In genomic region chr1:64932962-64933295, GRCh38 we compare ENCODE assay signal across 10 cellular contexts. TPM values are rescaled to one million over a fixed set of nuclear protein-coding genes. Genes with fewer than 3 reads are reported as not detected.
DNase-seq lines count a peak whose midpoint lies in the region; ATAC-seq and TF ChIP-seq lines count a peak whose summit lies in the region.
"Had no signal": no experiment of that assay in that cellular context is flagged by ENCODE, and none has a peak within 500 bp of the region (broad histone marks: within the 10 kb centered on the region; RNA-seq: fewer than 3 reads in every experiment).

No MANE protein-coding gene starts in this region.

- H3K4me3 ChIP-seq in adipocyte (ENCODE audit: low read length): peak overlapping the region; percentile 59
- no peak overlapping the region for H3K4me3 ChIP-seq in liver (ENCODE audit: low read depth in 1 of 3, low read length in 3 of 3)
- peak overlapping the region; percentile 2 for H3K4me3 ChIP-seq in thoracic aorta
- H3K4me3 ChIP-seq: SJCRH30 had no signal

- H3K27ac ChIP-seq in liver (ENCODE audit: low read depth in 1 of 2, low read length in 2 of 2) (peak overlapping the region; percentile 72 to 81), thoracic aorta (peak overlapping the region; percentile 31 to 75)
- H3K27ac ChIP-seq: SJCRH30 had no signal

- POLR2A ChIA-PET in activated CD8-positive, alpha-beta T cell treated with anti-CD3 and anti-CD28 coated beads for 36 hours (lab: Charles Lee): interaction anchor here (1.0 to 1.3 kb wide), 2 partner anchors 10 to 20 kb away, joined by 3 to 9 read pairs; no protein-coding TSS in a partner anchor
- POLR2A ChIA-PET in activated CD8-positive, alpha-beta T cell treated with anti-CD3 and anti-CD28 coated beads, Interleukin-2, amount 10 ng/mL, durations not matched to agents 7 days and 5 days (lab: Charles Lee): no interaction called here

- H3K27me3 ChIP-seq in adipocyte (replicated peaks; ENCODE audit: control insufficient read depth, insufficient read depth, low read length) (no peaks in the 10 kb centered on the region), liver (ENCODE audit: control insufficient read depth in 4 of 4, insufficient read depth in 4 of 4, low read length in 3 of 4) (no peaks in the 10 kb centered on the region), thoracic aorta (replicated peaks; ENCODE audit: insufficient read depth) (no peaks in the 10 kb centered on the region)
- H3K27me3 ChIP-seq: SJCRH30 had no signal

- no peak for ATAC-seq in activated CD8-positive, alpha-beta T cell treated with anti-CD3 and anti-CD28 coated beads for 36 hours
- no peak for ATAC-seq in activated CD8-positive, alpha-beta T cell treated with anti-CD3 and anti-CD28 coated beads, Interleukin-2, amount 10 ng/mL, durations not matched to agents 7 days and 5 days
- ATAC-seq in thoracic aorta (ENCODE audit: insufficient number of reproducible peaks, low FRiP score, low read depth) (no peak), HG03097 (IDR thresholded peaks at IDR 0.05; ENCODE audit: low FRiP score, unreplicated experiment) (no peak), GM21390 (IDR thresholded peaks at IDR 0.05; ENCODE audit: unreplicated experiment) (no peak)

- H3K9ac ChIP-seq in adipocyte (ENCODE audit: low read length): peak overlapping the region; percentile 46
- H3K9ac ChIP-seq in liver (ENCODE audit: low read depth in 1 of 2, low read length in 2 of 2): no peak overlapping the region

- H3K36me3 ChIP-seq in adipocyte (ENCODE audit: control insufficient read depth, insufficient read depth, low read length, severe bottlenecking): no peaks in the 10 kb centered on the region
- H3K36me3 ChIP-seq in liver (ENCODE audit: control insufficient read depth in 4 of 4, insufficient read depth in 3 of 4, low read depth in 1 of 4, low read length in 3 of 4): no peaks in the 10 kb centered on the region
- no peaks in the 10 kb centered on the region for H3K36me3 ChIP-seq in thoracic aorta
- H3K36me3 ChIP-seq: SJCRH30 had no signal

- TF ChIP-seq CTCF in activated CD8-positive, alpha-beta T cell treated with anti-CD3 and anti-CD28 coated beads for 36 hours (IDR thresholded peaks at IDR 0.05): no peak
- TF ChIP-seq CTCF in liver (IDR thresholded peaks at IDR 0.05; ENCODE audit: low read depth, low read length, missing input control): no peak
- TF ChIP-seq CTCF in thoracic aorta (IDR thresholded peaks at IDR 0.05): no peak

- no peak for DNase-seq in activated CD8-positive, alpha-beta T cell treated with anti-CD3 and anti-CD28 coated beads for 36 hours
- no peak for DNase-seq in activated CD8-positive, alpha-beta T cell treated with anti-CD3 and anti-CD28 coated beads, Interleukin-2, amount 10 ng/mL, durations not matched to agents 7 days and 5 days
- no peak for DNase-seq in adipocyte (ENCODE audit: low read depth)
- no peak for DNase-seq in thoracic aorta (ENCODE audit: low spot score)
- DNase-seq in KG1 (lab: John Stamatoyannopoulos, UW): no peak
- DNase-seq: NCI-H1105, SJCRH30 had no signal

- H3K36me3 Mint-ChIP-seq in activated CD8-positive, alpha-beta T cell treated with anti-CD3 and anti-CD28 coated beads for 36 hours (ENCODE audit: low read depth): peaks cover 34% of the 10 kb centered on the region
- peaks cover 22% of the 10 kb centered on the region for H3K36me3 Mint-ChIP-seq in activated CD8-positive, alpha-beta T cell treated with anti-CD3 and anti-CD28 coated beads, Interleukin-2, amount 10 ng/mL, durations not matched to agents 7 days and 5 days (ENCODE audit: low read depth)

- intact Hi-C loops in activated CD8-positive, alpha-beta T cell treated with anti-CD3 and anti-CD28 coated beads for 36 hours (cut with micrococcal nuclease): no loop called here

- peaks cover 79% of the 10 kb centered on the region for H3K4me1 Mint-ChIP-seq in activated CD8-positive, alpha-beta T cell treated with anti-CD3 and anti-CD28 coated beads for 36 hours (ENCODE audit: low read depth)
- peaks cover 44% of the 10 kb centered on the region for H3K4me1 Mint-ChIP-seq in activated CD8-positive, alpha-beta T cell treated with anti-CD3 and anti-CD28 coated beads, Interleukin-2, amount 10 ng/mL, durations not matched to agents 7 days and 5 days (ENCODE audit: low read depth)

- H3K9me3 ChIP-seq in adipocyte (ENCODE audit: control insufficient read depth, low read length): no peaks in the 10 kb centered on the region
- no peaks in the 10 kb centered on the region for H3K9me3 ChIP-seq in liver (ENCODE audit: control insufficient read depth in 4 of 4, low read length in 3 of 4)
- no peaks in the 10 kb centered on the region for H3K9me3 ChIP-seq in thoracic aorta
- H3K9me3 ChIP-seq: SJCRH30 had no signal

- CTCF ChIA-PET in activated CD8-positive, alpha-beta T cell treated with anti-CD3 and anti-CD28 coated beads for 36 hours (lab: Charles Lee): interaction anchor here (1.0 to 2.0 kb wide), 4 partner anchors 10 to 142 kb away, joined by 4 to 8 read pairs (median 5); partner anchors contain the start of gene JAK1
- CTCF ChIA-PET in activated CD8-positive, alpha-beta T cell treated with anti-CD3 and anti-CD28 coated beads, Interleukin-2, amount 10 ng/mL, durations not matched to agents 7 days and 5 days (lab: Charles Lee): no interaction called here

- WGBS in liver: 49% methylated on average over 4 of the region's 4 CpGs

- peak overlapping the region; percentile 83 for H3K27ac Mint-ChIP-seq in activated CD8-positive, alpha-beta T cell treated with anti-CD3 and anti-CD28 coated beads for 36 hours
- no peak overlapping the region for H3K27ac Mint-ChIP-seq in activated CD8-positive, alpha-beta T cell treated with anti-CD3 and anti-CD28 coated beads, Interleukin-2, amount 10 ng/mL, durations not matched to agents 7 days and 5 days

- peak overlapping the region; percentile 22 for H3K4me3 Mint-ChIP-seq in activated CD8-positive, alpha-beta T cell treated with anti-CD3 and anti-CD28 coated beads for 36 hours
- no peak overlapping the region for H3K4me3 Mint-ChIP-seq in activated CD8-positive, alpha-beta T cell treated with anti-CD3 and anti-CD28 coated beads, Interleukin-2, amount 10 ng/mL, durations not matched to agents 7 days and 5 days

- TF ChIP-seq RAD21 in liver (IDR thresholded peaks at IDR 0.05): no peak

- no peaks in the 10 kb centered on the region for H3K27me3 Mint-ChIP-seq in activated CD8-positive, alpha-beta T cell treated with anti-CD3 and anti-CD28 coated beads for 36 hours
- H3K27me3 Mint-ChIP-seq in activated CD8-positive, alpha-beta T cell treated with anti-CD3 and anti-CD28 coated beads, Interleukin-2, amount 10 ng/mL, durations not matched to agents 7 days and 5 days (ENCODE audit: low read depth): no peaks in the 10 kb centered on the region

- peaks cover 57% of the 10 kb centered on the region for H3K4me1 ChIP-seq in adipocyte (ENCODE audit: control insufficient read depth, insufficient read depth, low read length)
- H3K4me1 ChIP-seq in liver (ENCODE audit: control insufficient read depth in 4 of 4, insufficient read depth in 4 of 4, low read length in 3 of 4): peaks cover 13 to 40% (median 27%) of the 10 kb centered on the region in 4 donors
- peaks cover 22 to 31% of the 10 kb centered on the region in 2 donors for H3K4me1 ChIP-seq in thoracic aorta (ENCODE audit: control insufficient read depth in 1 of 2, low read depth in 2 of 2)

- peaks cover 12% of the 10 kb centered on the region for H3K9me3 Mint-ChIP-seq in activated CD8-positive, alpha-beta T cell treated with anti-CD3 and anti-CD28 coated beads for 36 hours
- no peaks in the 10 kb centered on the region for H3K9me3 Mint-ChIP-seq in activated CD8-positive, alpha-beta T cell treated with anti-CD3 and anti-CD28 coated beads, Interleukin-2, amount 10 ng/mL, durations not matched to agents 7 days and 5 days (ENCODE audit: insufficient read depth)

TF ChIP-seq in liver, 16 proteins besides CTCF, POLR2A, EP300 and RAD21 (continues in another document):
- TF ChIP-seq GABPA (IDR thresholded peaks at IDR 0.05 in 1 of 2, conservative IDR thresholded peaks at IDR 0.05 in 1 of 2): no peak
- TF ChIP-seq EGR1 (IDR thresholded peaks at IDR 0.05; ENCODE audit: low read depth in 2 of 2): no peak
- TF ChIP-seq ATF3 (IDR thresholded peaks at IDR 0.05): no peak
- TF ChIP-seq SP1 (IDR thresholded peaks at IDR 0.05): no peak
- TF ChIP-seq YY1 (IDR thresholded peaks at IDR 0.05): no peak
- TF ChIP-seq JUND (IDR thresholded peaks at IDR 0.05): no peak
- TF ChIP-seq FOXA2 (IDR thresholded peaks at IDR 0.05): no peak
- no peak for TF ChIP-seq REST (IDR thresholded peaks at IDR 0.05)
- TF ChIP-seq HNF4A (conservative IDR thresholded peaks at IDR 0.05): no peak

RNA-seq across cellular contexts. Expression of gene JAK1, which starts 33.4 kb away (rescaled TPM):
- total RNA-seq in activated CD8-positive, alpha-beta T cell treated with anti-CD3 and anti-CD28 coated beads for 36 hours: 100 to 1,000 TPM in 1 of 2 experiments, 10 to 100 TPM in 1; 96.3 to 108 TPM
- 100 to 1,000 TPM; 156 to 159 TPM for total RNA-seq in activated CD8-positive, alpha-beta T cell treated with anti-CD3 and anti-CD28 coated beads, Interleukin-2, amount 10 ng/mL, durations not matched to agents 7 days and 5 days
- total RNA-seq in liver (10 to 100 TPM; 43.3 to 68.6 TPM), thoracic aorta (100 to 1,000 TPM; 113 to 115 TPM)
- polyA plus RNA-seq in liver: 10 to 100 TPM; 24.1 to 25.6 TPM

Comparison
In these comparisons a context has a peak if more than half of its experiments do, and no peak if none do; other contexts are left out.
1. H3K4me3 ChIP-seq: peak in adipocyte (single experiment) and thoracic aorta (single experiment); none in liver (0 of 3).